Comparison of ENCODE assay signal across 1 cellular context in the genomic region with DNA sequence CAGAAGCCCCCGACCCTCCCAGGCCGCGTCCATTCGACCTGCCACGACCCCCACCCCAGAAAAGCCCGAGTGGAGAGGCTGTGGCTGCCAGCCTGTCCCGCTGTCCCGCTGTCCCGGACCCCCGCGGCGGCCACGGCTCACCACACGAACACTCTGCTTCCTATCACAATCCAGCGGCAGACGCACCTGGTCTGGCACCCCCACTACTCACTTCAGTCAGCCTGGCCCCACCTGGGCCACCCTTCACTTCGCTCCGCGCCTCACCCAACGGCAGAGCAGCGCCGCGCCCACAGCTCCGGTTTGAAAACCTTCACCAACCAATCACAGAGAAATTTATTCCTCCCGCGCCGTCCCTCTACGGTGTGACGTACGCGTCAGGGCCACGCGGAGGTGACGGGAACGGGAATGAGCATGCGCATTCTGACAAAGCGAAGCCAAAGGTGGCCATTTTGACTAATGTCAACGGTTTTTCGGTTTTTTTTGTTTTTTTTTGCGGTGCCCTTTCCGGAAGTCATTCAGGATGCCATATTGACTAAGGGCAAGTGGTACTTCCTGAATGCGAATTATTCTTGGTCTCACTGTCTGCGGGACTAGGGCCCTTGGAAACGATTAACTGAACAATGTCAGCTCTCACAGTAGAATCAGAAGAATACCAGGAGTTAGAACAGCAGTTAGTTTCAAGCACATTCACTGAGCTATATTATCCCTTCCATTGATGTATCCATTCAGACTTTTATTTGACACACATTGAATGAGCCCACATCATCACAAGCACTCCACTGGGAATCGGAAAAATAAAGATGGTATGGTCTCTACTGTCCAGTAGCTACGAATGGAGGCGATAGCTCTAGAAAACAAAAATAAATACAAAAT.
TF ChIP-seq lines count a peak whose summit lies in the region.

RACGAP1 (minus strand) TSS at position 308 of the 873 bp plus-strand sequence. CDS start 8,779 bp downstream, outside the sequence.

TF ChIP-seq in HepG2, 621 proteins besides CTCF, POLR2A, EP300 and RAD21 (continued from another document and continues in another):
- TF ChIP-seq ATF2 (CRISPR knock-in tag; IDR thresholded peaks at IDR 0.05) (peak; percentile 71; the same call in 1 of the 2 replicates), GABPA (IDR thresholded peaks at IDR 0.05; ENCODE audit: low read depth, low read length) (peak; percentile 57), GABPA (CRISPR knock-in tag; IDR thresholded peaks at IDR 0.05; ENCODE audit: low read depth) (peak; percentile 97), ZBTB7A (CRISPR knock-in tag; IDR thresholded peaks at IDR 0.05) (peak; percentile 47; the same call in 1 of the 2 replicates), SKIL (CRISPR knock-in tag; IDR thresholded peaks at IDR 0.05; ENCODE audit: borderline replicate concordance) (peak; percentile 37; the same call in 1 of the 2 replicates), ZFP36L2 (CRISPR knock-in tag; IDR thresholded peaks at IDR 0.05) (no peak; the same call in 1 of the 2 replicates), ZNF790 (CRISPR knock-in tag; IDR thresholded peaks at IDR 0.05; ENCODE audit: borderline replicate concordance) (no peak), ZSCAN29 (CRISPR knock-in tag; conservative IDR thresholded peaks at IDR 0.05) (peak; percentile 80; the same call in 1 of the 2 replicates), PHF5A (CRISPR knock-in tag; IDR thresholded peaks at IDR 0.05; ENCODE audit: low read depth, unreplicated experiment) (no peak), ZSCAN31 (CRISPR knock-in tag; IDR thresholded peaks at IDR 0.05; ENCODE audit: low read depth) (peak; percentile 40; the same call in 1 of the 2 replicates), ZNF687 (CRISPR knock-in tag; IDR thresholded peaks at IDR 0.05) (peak; percentile 82), RFXAP (CRISPR knock-in tag; IDR thresholded peaks at IDR 0.05; ENCODE audit: borderline replicate concordance) (peak; percentile 76), ZNF883 (CRISPR knock-in tag; IDR thresholded peaks at IDR 0.05; ENCODE audit: not compliant biosample characterization) (peak; percentile 45), ZNF24 (IDR thresholded peaks at IDR 0.05) (no peak), SALL1 (CRISPR knock-in tag; IDR thresholded peaks at IDR 0.05) (peak; percentile 68), SMAD3 (CRISPR knock-in tag; IDR thresholded peaks at IDR 0.05) (peak; percentile 73), HCFC1 (IDR thresholded peaks at IDR 0.05; ENCODE audit: low read depth, low read length) (peak; percentile 87), SALL2 (CRISPR knock-in tag; IDR thresholded peaks at IDR 0.05) (peak; percentile 80), POLR2AphosphoS5 (IDR thresholded peaks at IDR 0.05; ENCODE audit: low read depth, low read length) (peak; percentile 78), GATA4 (IDR thresholded peaks at IDR 0.05; ENCODE audit: borderline replicate concordance, low read depth) (no peak), CBX5 (CRISPR knock-in tag; IDR thresholded peaks at IDR 0.05; ENCODE audit: borderline replicate concordance) (peak; percentile 51; the same call in 1 of the 2 replicates), POLR2G (IDR thresholded peaks at IDR 0.05; ENCODE audit: low read depth, low read length) (peak; percentile 62; the same call in 1 of the 2 replicates), HNRNPLL (IDR thresholded peaks at IDR 0.05; ENCODE audit: low read depth, low read length, poor library complexity, severe bottlenecking) (peak; percentile 62), ZSCAN21 (CRISPR knock-in tag; IDR thresholded peaks at IDR 0.05; ENCODE audit: borderline replicate concordance) (0 out of 2 replicates have a peak, but pooled peaks have one; percentile 18), ZFP90 (CRISPR knock-in tag; IDR thresholded peaks at IDR 0.05; ENCODE audit: borderline replicate concordance) (peak; percentile 46; the same call in 1 of the 2 replicates), MEF2D (CRISPR knock-in tag; IDR thresholded peaks at IDR 0.05) (0 out of 2 replicates have a peak, but pooled peaks have one; percentile 49), FOSL2 (CRISPR knock-in tag; IDR thresholded peaks at IDR 0.05) (peak; percentile 51), TGIF2 (CRISPR knock-in tag; IDR thresholded peaks at IDR 0.05) (peak; percentile 91), CHD2 (IDR thresholded peaks at IDR 0.05; ENCODE audit: low read depth, low read length) (peak; percentile 89), PITX1 (CRISPR knock-in tag; IDR thresholded peaks at IDR 0.05) (peak; percentile 55; the same call in 1 of the 2 replicates), PHF20 (CRISPR knock-in tag; IDR thresholded peaks at IDR 0.05) (peak; percentile 80)
- TF ChIP-seq, protein P1, sequence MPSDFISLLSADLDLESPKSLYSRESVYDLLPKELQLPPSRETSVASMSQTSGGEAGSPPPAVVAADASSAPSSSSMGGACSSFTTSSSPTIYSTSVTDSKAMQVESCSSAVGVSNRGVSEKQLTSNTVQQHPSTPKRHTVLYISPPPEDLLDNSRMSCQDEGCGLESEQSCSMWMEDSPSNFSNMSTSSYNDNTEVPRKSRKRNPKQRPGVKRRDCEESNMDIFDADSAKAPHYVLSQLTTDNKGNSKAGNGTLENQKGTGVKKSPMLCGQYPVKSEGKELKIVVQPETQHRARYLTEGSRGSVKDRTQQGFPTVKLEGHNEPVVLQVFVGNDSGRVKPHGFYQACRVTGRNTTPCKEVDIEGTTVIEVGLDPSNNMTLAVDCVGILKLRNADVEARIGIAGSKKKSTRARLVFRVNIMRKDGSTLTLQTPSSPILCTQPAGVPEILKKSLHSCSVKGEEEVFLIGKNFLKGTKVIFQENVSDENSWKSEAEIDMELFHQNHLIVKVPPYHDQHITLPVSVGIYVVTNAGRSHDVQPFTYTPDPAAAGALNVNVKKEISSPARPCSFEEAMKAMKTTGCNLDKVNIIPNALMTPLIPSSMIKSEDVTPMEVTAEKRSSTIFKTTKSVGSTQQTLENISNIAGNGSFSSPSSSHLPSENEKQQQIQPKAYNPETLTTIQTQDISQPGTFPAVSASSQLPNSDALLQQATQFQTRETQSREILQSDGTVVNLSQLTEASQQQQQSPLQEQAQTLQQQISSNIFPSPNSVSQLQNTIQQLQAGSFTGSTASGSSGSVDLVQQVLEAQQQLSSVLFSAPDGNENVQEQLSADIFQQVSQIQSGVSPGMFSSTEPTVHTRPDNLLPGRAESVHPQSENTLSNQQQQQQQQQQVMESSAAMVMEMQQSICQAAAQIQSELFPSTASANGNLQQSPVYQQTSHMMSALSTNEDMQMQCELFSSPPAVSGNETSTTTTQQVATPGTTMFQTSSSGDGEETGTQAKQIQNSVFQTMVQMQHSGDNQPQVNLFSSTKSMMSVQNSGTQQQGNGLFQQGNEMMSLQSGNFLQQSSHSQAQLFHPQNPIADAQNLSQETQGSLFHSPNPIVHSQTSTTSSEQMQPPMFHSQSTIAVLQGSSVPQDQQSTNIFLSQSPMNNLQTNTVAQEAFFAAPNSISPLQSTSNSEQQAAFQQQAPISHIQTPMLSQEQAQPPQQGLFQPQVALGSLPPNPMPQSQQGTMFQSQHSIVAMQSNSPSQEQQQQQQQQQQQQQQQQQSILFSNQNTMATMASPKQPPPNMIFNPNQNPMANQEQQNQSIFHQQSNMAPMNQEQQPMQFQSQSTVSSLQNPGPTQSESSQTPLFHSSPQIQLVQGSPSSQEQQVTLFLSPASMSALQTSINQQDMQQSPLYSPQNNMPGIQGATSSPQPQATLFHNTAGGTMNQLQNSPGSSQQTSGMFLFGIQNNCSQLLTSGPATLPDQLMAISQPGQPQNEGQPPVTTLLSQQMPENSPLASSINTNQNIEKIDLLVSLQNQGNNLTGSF (CRISPR knock-in tag; IDR thresholded peaks at IDR 0.05), result 0 out of 2 replicates have a peak, but pooled peaks have one; percentile 59
- TF ChIP-seq, protein P2, sequence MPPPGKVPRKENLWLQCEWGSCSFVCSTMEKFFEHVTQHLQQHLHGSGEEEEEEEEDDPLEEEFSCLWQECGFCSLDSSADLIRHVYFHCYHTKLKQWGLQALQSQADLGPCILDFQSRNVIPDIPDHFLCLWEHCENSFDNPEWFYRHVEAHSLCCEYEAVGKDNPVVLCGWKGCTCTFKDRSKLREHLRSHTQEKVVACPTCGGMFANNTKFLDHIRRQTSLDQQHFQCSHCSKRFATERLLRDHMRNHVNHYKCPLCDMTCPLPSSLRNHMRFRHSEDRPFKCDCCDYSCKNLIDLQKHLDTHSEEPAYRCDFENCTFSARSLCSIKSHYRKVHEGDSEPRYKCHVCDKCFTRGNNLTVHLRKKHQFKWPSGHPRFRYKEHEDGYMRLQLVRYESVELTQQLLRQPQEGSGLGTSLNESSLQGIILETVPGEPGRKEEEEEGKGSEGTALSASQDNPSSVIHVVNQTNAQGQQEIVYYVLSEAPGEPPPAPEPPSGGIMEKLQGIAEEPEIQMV (CRISPR knock-in tag; IDR thresholded peaks at IDR 0.05; ENCODE audit: low read depth), result peak; percentile 30; the same call in 1 of the 2 replicates
- TF ChIP-seq, protein P3, sequence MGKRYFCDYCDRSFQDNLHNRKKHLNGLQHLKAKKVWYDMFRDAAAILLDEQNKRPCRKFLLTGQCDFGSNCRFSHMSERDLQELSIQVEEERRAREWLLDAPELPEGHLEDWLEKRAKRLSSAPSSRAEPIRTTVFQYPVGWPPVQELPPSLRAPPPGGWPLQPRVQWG (CRISPR knock-in tag; IDR thresholded peaks at IDR 0.05; ENCODE audit: borderline replicate concordance, low read depth), result no peak
- TF ChIP-seq, protein P4, sequence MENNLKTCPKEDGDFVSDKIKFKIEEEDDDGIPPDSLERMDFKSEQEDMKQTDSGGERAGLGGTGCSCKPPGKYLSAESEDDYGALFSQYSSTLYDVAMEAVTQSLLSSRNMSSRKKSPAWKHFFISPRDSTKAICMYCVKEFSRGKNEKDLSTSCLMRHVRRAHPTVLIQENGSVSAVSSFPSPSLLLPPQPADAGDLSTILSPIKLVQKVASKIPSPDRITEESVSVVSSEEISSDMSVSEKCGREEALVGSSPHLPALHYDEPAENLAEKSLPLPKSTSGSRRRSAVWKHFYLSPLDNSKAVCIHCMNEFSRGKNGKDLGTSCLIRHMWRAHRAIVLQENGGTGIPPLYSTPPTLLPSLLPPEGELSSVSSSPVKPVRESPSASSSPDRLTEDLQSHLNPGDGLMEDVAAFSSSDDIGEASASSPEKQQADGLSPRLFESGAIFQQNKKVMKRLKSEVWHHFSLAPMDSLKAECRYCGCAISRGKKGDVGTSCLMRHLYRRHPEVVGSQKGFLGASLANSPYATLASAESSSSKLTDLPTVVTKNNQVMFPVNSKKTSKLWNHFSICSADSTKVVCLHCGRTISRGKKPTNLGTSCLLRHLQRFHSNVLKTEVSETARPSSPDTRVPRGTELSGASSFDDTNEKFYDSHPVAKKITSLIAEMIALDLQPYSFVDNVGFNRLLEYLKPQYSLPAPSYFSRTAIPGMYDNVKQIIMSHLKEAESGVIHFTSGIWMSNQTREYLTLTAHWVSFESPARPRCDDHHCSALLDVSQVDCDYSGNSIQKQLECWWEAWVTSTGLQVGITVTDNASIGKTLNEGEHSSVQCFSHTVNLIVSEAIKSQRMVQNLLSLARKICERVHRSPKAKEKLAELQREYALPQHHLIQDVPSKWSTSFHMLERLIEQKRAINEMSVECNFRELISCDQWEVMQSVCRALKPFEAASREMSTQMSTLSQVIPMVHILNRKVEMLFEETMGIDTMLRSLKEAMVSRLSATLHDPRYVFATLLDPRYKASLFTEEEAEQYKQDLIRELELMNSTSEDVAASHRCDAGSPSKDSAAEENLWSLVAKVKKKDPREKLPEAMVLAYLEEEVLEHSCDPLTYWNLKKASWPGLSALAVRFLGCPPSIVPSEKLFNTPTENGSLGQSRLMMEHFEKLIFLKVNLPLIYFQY (CRISPR knock-in tag; IDR thresholded peaks at IDR 0.05; ENCODE audit: borderline replicate concordance), result peak; percentile 65; the same call in 1 of the 2 replicates
